9 cellular contexts compared by ENCODE assay signal in the genomic region with DNA sequence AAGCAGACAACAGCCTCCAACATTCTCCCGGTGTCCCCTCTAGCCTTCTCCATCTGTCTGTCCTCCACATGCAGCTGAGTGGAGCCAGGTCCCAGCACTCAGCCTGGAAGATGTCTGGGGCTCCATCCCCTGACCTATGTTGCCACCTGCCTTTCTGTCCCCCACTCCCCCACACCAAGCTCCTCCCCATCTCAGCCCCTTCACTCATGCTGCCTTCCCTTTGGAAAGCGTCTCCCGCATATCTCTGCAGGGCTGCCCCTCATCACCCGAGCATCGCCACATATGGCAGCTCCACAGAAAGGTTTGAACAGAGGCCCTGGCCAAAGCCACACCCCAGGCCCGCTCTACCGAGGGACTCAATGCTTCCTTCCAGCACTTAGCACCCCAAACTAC. TPM values are rescaled to one million over a fixed set of nuclear protein-coding genes. Genes with fewer than 3 reads are reported as not detected.
DNase-seq lines count a peak whose midpoint lies in the region; ATAC-seq and TF ChIP-seq lines count a peak whose summit lies in the region.
"Had no signal": no experiment of that assay in that cellular context is flagged by ENCODE, and none has a peak within 500 bp of the region (broad histone marks: within the 10 kb centered on the region; RNA-seq: fewer than 3 reads in every experiment).

No MANE protein-coding gene starts in this region.

- H3K9ac ChIP-seq in mammary epithelial cell (ENCODE audit: insufficient read depth, low read length): no peak overlapping the region

- H3K4me1 Mint-ChIP-seq in MCF 10A (ENCODE audit: insufficient read depth, unreplicated experiment) (peaks cover 10% of the 10 kb centered on the region), nephron progenitor cell (peaks cover 52% of the 10 kb centered on the region), type B pancreatic cell (ENCODE audit: unreplicated experiment) (peaks cover 35% of the 10 kb centered on the region)
- peaks cover 39% of the 10 kb centered on the region for H3K4me1 Mint-ChIP-seq in central memory CD8-positive, alpha-beta T cell

- no TSS peak for BruUV-seq in MCF 10A (replicated peaks; lab: Mats Ljungman, UMichigan)
- no TSS peak for BruUV-seq in mammary epithelial cell (replicated peaks; lab: Mats Ljungman, UMichigan)

- no peak for ATAC-seq in central memory CD8-positive, alpha-beta T cell (replicated peaks; ENCODE audit: extremely low read depth, poor library complexity, severe bottlenecking)
- ATAC-seq in GM21526 (IDR thresholded peaks at IDR 0.05; ENCODE audit: low FRiP score, unreplicated experiment): no peak

- H3K9me3 ChIP-seq in mammary epithelial cell (replicated peaks; ENCODE audit: insufficient read depth, low read length): no peaks in the 10 kb centered on the region

- 94% methylated on average over 7 of the region's 7 CpGs for WGBS in mammary epithelial cell (ENCODE audit: low coverage, missing lambda C conversion rate)

- no peak overlapping the region for H3K4me2 ChIP-seq in mammary epithelial cell (ENCODE audit: insufficient read depth, low read depth, low read length)

- no peak overlapping the region for H2AFZ ChIP-seq in mammary epithelial cell (ENCODE audit: low read depth, low read length)

- CTCF ChIA-PET in MCF 10A (lab: Yijun Ruan, JAX): interaction anchor here (0.6 to 4.9 kb wide), 4 partner anchors 10 to 278 kb away, joined by 3 to 50 read pairs (median 6); no protein-coding TSS in a partner anchor
- CTCF ChIA-PET in mammary epithelial cell (lab: Charles Lee; ENCODE audit: low non-redundant PET): no interaction called here

- H3K4me3 ChIP-seq in mammary epithelial cell (replicated peaks in 1 of 3; ENCODE audit: insufficient read depth in 1 of 3, low read depth in 2 of 3, low read length in 3 of 3): no peak overlapping the region

- in situ Hi-C loops in mammary epithelial cell (cut with MboI; ENCODE audit: low sequenced_read_pairs in 2 of 2): loop anchor here in 1 of 2 donors (25.0 kb wide), 1 partner anchor 218 kb away; no protein-coding TSS in a partner anchor

- H3K4me3 Mint-ChIP-seq in MCF 10A (ENCODE audit: unreplicated experiment) (no peak overlapping the region), nephron progenitor cell (peak overlapping the region; percentile 37), type B pancreatic cell (no peak overlapping the region)
- H3K4me3 Mint-ChIP-seq in central memory CD8-positive, alpha-beta T cell: no peak overlapping the region

- no peaks in the 10 kb centered on the region for H4K20me1 ChIP-seq in mammary epithelial cell (ENCODE audit: insufficient read depth, low read length)

- H3K27me3 ChIP-seq in mammary epithelial cell (ENCODE audit: insufficient read depth, low read length): no peaks in the 10 kb centered on the region

- no peaks in the 10 kb centered on the region for H3K4me1 ChIP-seq in mammary epithelial cell (ENCODE audit: insufficient read depth, low read length)

- DNase-seq in MCF 10A (ENCODE audit: unreplicated experiment): no peak
- no peak for DNase-seq in mammary epithelial cell
- no peak for DNase-seq in central memory CD8-positive, alpha-beta T cell (ENCODE audit: low spot score in 2 of 2)
- no peak for DNase-seq in nephron progenitor cell
- DNase-seq in type B pancreatic cell (ENCODE audit: extremely low spot score, unreplicated experiment): peak; percentile 52
- no peak for DNase-seq in NCI-H226
- DNase-seq in NCI-H2107 treated with DMSO at 0.1 percent for 48 hours (lab: John Stamatoyannopoulos, UW; ENCODE audit: unreplicated experiment): no peak
- DNase-seq: NCI-H1694 had no signal

- peaks cover 28% of the 10 kb centered on the region for H3K36me3 Mint-ChIP-seq in MCF 10A (ENCODE audit: insufficient read depth, unreplicated experiment)
- H3K36me3 Mint-ChIP-seq in central memory CD8-positive, alpha-beta T cell (ENCODE audit: insufficient read depth): peaks cover 4% of the 10 kb centered on the region
- peaks cover 10% of the 10 kb centered on the region for H3K36me3 Mint-ChIP-seq in nephron progenitor cell (ENCODE audit: low read depth)
- no peaks in the 10 kb centered on the region for H3K36me3 Mint-ChIP-seq in type B pancreatic cell

- H3K79me2 ChIP-seq in mammary epithelial cell (ENCODE audit: insufficient read depth, low read length): peaks cover 5% of the 10 kb centered on the region

- H3K27ac Mint-ChIP-seq in MCF 10A (ENCODE audit: low read depth, unreplicated experiment): peak overlapping the region; percentile 42
- H3K27ac Mint-ChIP-seq in central memory CD8-positive, alpha-beta T cell (ENCODE audit: low read depth): peak overlapping the region; percentile 81
- peak overlapping the region; percentile 78 for H3K27ac Mint-ChIP-seq in nephron progenitor cell
- no peak overlapping the region for H3K27ac Mint-ChIP-seq in type B pancreatic cell

- H3K9me3 Mint-ChIP-seq in MCF 10A (ENCODE audit: unreplicated experiment) (no peaks in the 10 kb centered on the region), nephron progenitor cell (no peaks in the 10 kb centered on the region), type B pancreatic cell (no peaks in the 10 kb centered on the region)
- H3K9me3 Mint-ChIP-seq in central memory CD8-positive, alpha-beta T cell: no peaks in the 10 kb centered on the region

- dilution Hi-C loops in mammary epithelial cell (cut with HindIII; ENCODE audit: low sequenced_read_pairs): no loop called here

- no peaks in the 10 kb centered on the region for H3K36me3 ChIP-seq in mammary epithelial cell (ENCODE audit: insufficient read depth, low read length)

- POLR2A ChIA-PET in MCF 10A (lab: Yijun Ruan, JAX): no interaction called here

- TF ChIP-seq CTCF in MCF 10A (IDR thresholded peaks at IDR 0.05; ENCODE audit: unreplicated experiment) (no peak), mammary epithelial cell (conservative IDR thresholded peaks at IDR 0.05 in 1 of 2, IDR thresholded peaks at IDR 0.05 in 1 of 2; ENCODE audit: extremely low read depth in 1 of 2, insufficient read depth in 1 of 2, low read depth in 1 of 2, low read length in 2 of 2) (no peak), nephron progenitor cell (IDR thresholded peaks at IDR 0.05) (no peak), type B pancreatic cell (conservative IDR thresholded peaks at IDR 0.05) (no peak)

- H3K27ac ChIP-seq in mammary epithelial cell (ENCODE audit: insufficient read depth, low read depth, low read length): no peak overlapping the region

- H3K27me3 Mint-ChIP-seq in MCF 10A (ENCODE audit: insufficient read depth, unreplicated experiment): no peaks in the 10 kb centered on the region
- no peaks in the 10 kb centered on the region for H3K27me3 Mint-ChIP-seq in central memory CD8-positive, alpha-beta T cell
- H3K27me3 Mint-ChIP-seq in nephron progenitor cell (ENCODE audit: low read depth, poor library complexity): peaks cover 7% of the 10 kb centered on the region
- peaks cover 3% of the 10 kb centered on the region for H3K27me3 Mint-ChIP-seq in type B pancreatic cell

- intact Hi-C loops in MCF 10A (cut with micrococcal nuclease): no loop called here
- intact Hi-C loops in mammary epithelial cell (cut with micrococcal nuclease): no loop called here

RNA-seq across cellular contexts. Expression of a gene that starts 24.2 kb away (rescaled TPM):
- total RNA-seq in MCF 10A (2022) (106 and 119 TPM in 2 replicates), mammary epithelial cell (10 to 100 TPM; 71.6 to 81.2 TPM), type B pancreatic cell (ENCODE audit: low replicate concordance) (27.1 and 33.3 TPM in 2 replicates)
- polyA plus RNA-seq in mammary epithelial cell: 54.1 TPM
- 71.1 TPM for polyA minus RNA-seq in mammary epithelial cell

RNA-seq across cellular contexts. Expression of a gene that starts 41.0 kb away (rescaled TPM):
- 3.7 and 4.1 TPM in 2 replicates for total RNA-seq in MCF 10A (2022)
- 1 to 10 TPM; 2.8 to 4.0 TPM for total RNA-seq in mammary epithelial cell
- polyA plus RNA-seq in mammary epithelial cell: 2.3 TPM
- polyA minus RNA-seq in mammary epithelial cell: 1.6 TPM
- 6.3 and 11.1 TPM in 2 replicates for total RNA-seq in type B pancreatic cell (ENCODE audit: low replicate concordance)
